35 cellular contexts compared by ENCODE assay signal in genomic region chr7:48150086-48150485, GRCh38. TPM values are rescaled to one million over a fixed set of nuclear protein-coding genes. Genes with fewer than 3 reads are reported as not detected.
"Had no signal": no experiment of that assay in that cellular context is flagged by ENCODE, and none has a peak within 500 bp of the region (broad histone marks: within the 10 kb centered on the region; RNA-seq: fewer than 3 reads in every experiment).

No MANE protein-coding gene starts in this region.

- H3K4me3 ChIP-seq: MG63 had no signal

- H3K27me3 ChIP-seq: MG63 had no signal

- DNase-seq: Karpas-422, Kasumi-1, MG63, MM.1S, MV-4-11, NCI-H1048, NCI-H1092, NCI-H1092 treated with DMSO at 0.1 percent for 48 hours, NCI-H1105, NCI-H1105 treated with DMSO at 0.1 percent for 48 hours, NCI-H1417, NCI-H1417 treated with DMSO at 0.1 percent for 48 hours, NCI-H1436, NCI-H1436 treated with DMSO at 0.1 percent for 48 hours, NCI-H146, NCI-H1694, NCI-H1694 treated with DMSO at 0.1 percent for 48 hours, NCI-H187, NCI-H187 treated with DMSO at 0.1 percent for 48 hours, NCI-H1930, NCI-H2029, NCI-H2081, NCI-H2081 treated with DMSO at 0.1 percent for 48 hours, NCI-H2107, NCI-H2171, NCI-H2171 treated with DMSO at 0.1 percent for 48 hours, NCI-H2227 treated with DMSO at 0.1 percent for 48 hours, NCI-H226, NCI-H345, NCI-H446, NCI-H446 treated with DMSO at 0.1 percent for 48 hours, NCI-H510A, NCI-H510A treated with DMSO at 0.1 percent for 48 hours had no signal

- H3K27ac ChIP-seq: KMS-11 had no signal

- H3K4me2 ChIP-seq: KMS-11 had no signal

- H3K9ac ChIP-seq: KMS-11 had no signal

- H3K9me3 ChIP-seq: MG63 had no signal

- H3K36me3 ChIP-seq: MG63 had no signal

RNA-seq across cellular contexts. Expression of gene ABCA13, which starts 21.2 kb away (rescaled TPM):
- total RNA-seq: NCI-H460 had no signal
